In the genomic region with DNA sequence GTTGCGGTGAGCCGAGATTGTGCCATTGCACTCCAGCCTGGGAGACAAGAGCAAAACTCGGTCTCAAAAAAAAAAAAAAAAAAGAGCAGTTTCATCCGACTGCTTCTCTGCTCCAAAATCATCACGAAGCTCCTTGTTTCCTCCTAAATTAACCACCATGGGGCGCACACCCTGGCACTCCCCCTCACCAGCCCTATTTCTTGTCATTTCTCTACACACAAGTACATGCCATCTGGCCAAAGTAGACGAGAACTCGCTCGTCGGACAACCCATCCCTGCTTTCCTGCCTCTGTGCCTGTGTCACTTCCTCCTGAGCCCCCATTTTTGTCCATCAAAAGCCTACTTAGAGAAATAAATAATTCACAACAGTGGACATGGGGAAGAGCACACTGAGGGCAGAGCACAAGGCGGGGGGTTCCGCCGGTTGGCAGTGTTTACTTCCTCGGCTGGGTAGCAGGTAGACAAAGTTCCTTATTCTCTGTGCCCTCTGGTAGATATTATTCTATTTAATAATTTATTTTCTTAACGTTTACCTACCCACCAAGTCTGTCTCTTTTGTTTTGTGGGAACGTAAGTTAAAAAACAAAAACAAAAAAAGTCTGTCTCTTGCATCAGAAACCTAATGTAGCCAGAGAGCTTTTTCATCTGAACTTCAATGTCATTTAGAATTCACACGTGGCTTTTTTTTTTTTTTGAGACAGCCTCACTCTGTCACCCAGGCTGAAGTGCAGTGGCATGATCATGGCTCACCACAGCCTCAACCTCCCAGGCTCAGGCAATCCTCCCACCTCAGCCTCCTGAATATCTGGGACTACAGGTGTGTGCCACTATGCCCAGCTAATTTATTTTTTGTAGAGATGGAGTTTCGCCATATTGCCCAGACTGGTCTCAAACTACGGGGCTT, we compare ENCODE assay signal across 11 cellular contexts. TPM values are rescaled to one million over a fixed set of nuclear protein-coding genes. Genes with fewer than 3 reads are reported as not detected.
A peak's percentile ranks its signal among the peaks of the same experiment; 100 is the strongest.
DNase-seq lines count a peak whose midpoint lies in the region; ATAC-seq, FAIRE-seq and TF ChIP-seq lines count a peak whose summit lies in the region.
"Had no signal": no experiment of that assay in that cellular context is flagged by ENCODE, and none has a peak within 500 bp of the region (broad histone marks: within the 10 kb centered on the region; RNA-seq: fewer than 3 reads in every experiment).

No MANE protein-coding gene starts in this region.

- peaks cover 45 to 51% of the 10 kb centered on the region in 2 donors for H3K4me1 ChIP-seq in kidney (ENCODE audit: control insufficient read depth in 1 of 2, insufficient read depth in 1 of 2, low read depth in 1 of 2, low read length in 2 of 2)

- no peak for TF ChIP-seq CTCF in activated CD8-positive, alpha-beta T cell treated with anti-CD3 and anti-CD28 coated beads for 36 hours (IDR thresholded peaks at IDR 0.05)
- no peak for TF ChIP-seq CTCF in kidney (IDR thresholded peaks at IDR 0.05; ENCODE audit: borderline replicate concordance, extremely low read depth, insufficient read depth)
- no peak for TF ChIP-seq CTCF in type B pancreatic cell (conservative IDR thresholded peaks at IDR 0.05)
- TF ChIP-seq CTCF in GM20000 (IDR thresholded peaks at IDR 0.05; ENCODE audit: extremely low read depth, missing control alignments): no peak

- intact Hi-C loops in activated CD8-positive, alpha-beta T cell treated with anti-CD3 and anti-CD28 coated beads for 36 hours (cut with micrococcal nuclease): no loop called here
- intact Hi-C loops in kidney (cut with DNase I): no loop called here

- no peak overlapping the region for H3K27ac Mint-ChIP-seq in activated naive CD4-positive, alpha-beta T cell treated with anti-CD3 and anti-CD28 coated beads, Interleukin-2, amount 50 U/mL, for 24 hours
- H3K27ac Mint-ChIP-seq in activated CD8-positive, alpha-beta T cell treated with anti-CD3 and anti-CD28 coated beads for 36 hours: peak overlapping the region; percentile 71
- H3K27ac Mint-ChIP-seq in type B pancreatic cell: peak overlapping the region; percentile 29

- ATAC-seq in activated CD8-positive, alpha-beta T cell treated with anti-CD3 and anti-CD28 coated beads for 36 hours: no peak

- H3K9ac ChIP-seq in kidney (ENCODE audit: low read length in 2 of 2): no peak overlapping the region

- H3K4me1 Mint-ChIP-seq in activated naive CD4-positive, alpha-beta T cell treated with anti-CD3 and anti-CD28 coated beads, Interleukin-2, amount 50 U/mL, for 24 hours: peaks cover 89% of the 10 kb centered on the region
- peaks cover 94% of the 10 kb centered on the region for H3K4me1 Mint-ChIP-seq in activated CD8-positive, alpha-beta T cell treated with anti-CD3 and anti-CD28 coated beads for 36 hours (ENCODE audit: low read depth)
- H3K4me1 Mint-ChIP-seq in type B pancreatic cell (ENCODE audit: unreplicated experiment): peaks cover 55% of the 10 kb centered on the region

- POLR2A ChIA-PET in activated CD8-positive, alpha-beta T cell treated with anti-CD3 and anti-CD28 coated beads for 36 hours (lab: Charles Lee): interaction anchor here (0.6 to 21.6 kb wide), 7 partner anchors 8 to 466 kb away, joined by 3 to 239 read pairs (median 5); a partner anchor contains a TSS

- H3K4me3 Mint-ChIP-seq in activated naive CD4-positive, alpha-beta T cell treated with anti-CD3 and anti-CD28 coated beads, Interleukin-2, amount 50 U/mL, for 24 hours: peak overlapping the region; percentile 78
- peak overlapping the region; percentile 48 for H3K4me3 Mint-ChIP-seq in activated CD8-positive, alpha-beta T cell treated with anti-CD3 and anti-CD28 coated beads for 36 hours
- H3K4me3 Mint-ChIP-seq in type B pancreatic cell: no peak overlapping the region

- no peak for DNase-seq in activated naive CD4-positive, alpha-beta T cell (lab: John Stamatoyannopoulos, UW)
- peak; percentile 49 for DNase-seq in activated CD8-positive, alpha-beta T cell treated with anti-CD3 and anti-CD28 coated beads for 36 hours
- DNase-seq in kidney (no peak), type B pancreatic cell (ENCODE audit: extremely low spot score, unreplicated experiment) (no peak), GM20000 (ENCODE audit: low spot score) (no peak)
- DNase-seq in activated CD4-positive, CD25-positive, alpha-beta regulatory T cell treated with anti-CD3 and anti-CD28 coated beads, Interleukin-2, amount 50 U/mL, for 72 hours: no peak
- DNase-seq in stimulated activated CD4-positive, alpha-beta T cell treated with anti-CD3 and anti-CD28 coated beads, Interleukin-4, amount 100 ng/mL, for 1 hour: no peak
- DNase-seq: glutamatergic neuron; NCI-H1694 treated with DMSO at 0.1 percent for 48 hours; stimulated activated naive CD4-positive, alpha-beta T cell had no signal

- peaks cover 4% of the 10 kb centered on the region for H3K36me3 Mint-ChIP-seq in activated naive CD4-positive, alpha-beta T cell treated with anti-CD3 and anti-CD28 coated beads, Interleukin-2, amount 50 U/mL, for 24 hours
- peaks cover 14% of the 10 kb centered on the region for H3K36me3 Mint-ChIP-seq in activated CD8-positive, alpha-beta T cell treated with anti-CD3 and anti-CD28 coated beads for 36 hours (ENCODE audit: low read depth)
- H3K36me3 Mint-ChIP-seq in type B pancreatic cell: peaks cover 10% of the 10 kb centered on the region

- CTCF ChIA-PET in activated CD8-positive, alpha-beta T cell treated with anti-CD3 and anti-CD28 coated beads for 36 hours (lab: Charles Lee): interaction anchor here (0.8 to 3.3 kb wide), 4 partner anchors 8 to 63 kb away, joined by 3 to 19 read pairs (median 9); no protein-coding TSS in a partner anchor

- no peaks in the 10 kb centered on the region for H3K9me3 ChIP-seq in kidney (ENCODE audit: control insufficient read depth in 1 of 2, low read length in 2 of 2)

- no peak overlapping the region for H3K4me3 ChIP-seq in kidney (ENCODE audit: low read length in 2 of 2)

- peak overlapping the region; percentile 44 to 96 for H3K27ac ChIP-seq in kidney (ENCODE audit: low read depth in 2 of 2, low read length in 2 of 2)

- H3K9me3 Mint-ChIP-seq in activated naive CD4-positive, alpha-beta T cell treated with anti-CD3 and anti-CD28 coated beads, Interleukin-2, amount 50 U/mL, for 24 hours: peaks cover 6% of the 10 kb centered on the region
- H3K9me3 Mint-ChIP-seq in activated CD8-positive, alpha-beta T cell treated with anti-CD3 and anti-CD28 coated beads for 36 hours: no peaks in the 10 kb centered on the region
- H3K9me3 Mint-ChIP-seq in type B pancreatic cell: no peaks in the 10 kb centered on the region

- no peak for FAIRE-seq in kidney (lab: Jason Lieb, UNC)

- no peaks in the 10 kb centered on the region for H3K27me3 Mint-ChIP-seq in activated naive CD4-positive, alpha-beta T cell treated with anti-CD3 and anti-CD28 coated beads, Interleukin-2, amount 50 U/mL, for 24 hours
- no peaks in the 10 kb centered on the region for H3K27me3 Mint-ChIP-seq in activated CD8-positive, alpha-beta T cell treated with anti-CD3 and anti-CD28 coated beads for 36 hours
- no peaks in the 10 kb centered on the region for H3K27me3 Mint-ChIP-seq in type B pancreatic cell

- no peaks in the 10 kb centered on the region for H3K36me3 ChIP-seq in kidney (ENCODE audit: control insufficient read depth in 1 of 2, insufficient read depth in 2 of 2, low read length in 2 of 2)

RNA-seq across cellular contexts. Expression of a gene that starts 6.0 kb away (rescaled TPM):
- 10 to 100 TPM; 17.8 to 18.4 TPM for total RNA-seq in activated CD8-positive, alpha-beta T cell treated with anti-CD3 and anti-CD28 coated beads for 36 hours
- 47.8 TPM for total RNA-seq in kidney
- polyA plus RNA-seq in kidney (ENCODE audit: insufficient read depth, low read depth, low replicate concordance): 21.4 TPM
- 32.4 and 43.6 TPM in 2 replicates for total RNA-seq in type B pancreatic cell (ENCODE audit: low replicate concordance)

RNA-seq across cellular contexts. Expression of a gene that starts 54.7 kb away (rescaled TPM):
- 10 to 100 TPM; 22.8 to 22.9 TPM for total RNA-seq in activated CD8-positive, alpha-beta T cell treated with anti-CD3 and anti-CD28 coated beads for 36 hours
- total RNA-seq in kidney (87.8 TPM), type B pancreatic cell (ENCODE audit: low replicate concordance) (40.5 and 45.5 TPM in 2 replicates)
- polyA plus RNA-seq in kidney (ENCODE audit: insufficient read depth, low read depth, low replicate concordance): 39.4 TPM
